12 cellular contexts compared by ENCODE assay signal in the genomic region with DNA sequence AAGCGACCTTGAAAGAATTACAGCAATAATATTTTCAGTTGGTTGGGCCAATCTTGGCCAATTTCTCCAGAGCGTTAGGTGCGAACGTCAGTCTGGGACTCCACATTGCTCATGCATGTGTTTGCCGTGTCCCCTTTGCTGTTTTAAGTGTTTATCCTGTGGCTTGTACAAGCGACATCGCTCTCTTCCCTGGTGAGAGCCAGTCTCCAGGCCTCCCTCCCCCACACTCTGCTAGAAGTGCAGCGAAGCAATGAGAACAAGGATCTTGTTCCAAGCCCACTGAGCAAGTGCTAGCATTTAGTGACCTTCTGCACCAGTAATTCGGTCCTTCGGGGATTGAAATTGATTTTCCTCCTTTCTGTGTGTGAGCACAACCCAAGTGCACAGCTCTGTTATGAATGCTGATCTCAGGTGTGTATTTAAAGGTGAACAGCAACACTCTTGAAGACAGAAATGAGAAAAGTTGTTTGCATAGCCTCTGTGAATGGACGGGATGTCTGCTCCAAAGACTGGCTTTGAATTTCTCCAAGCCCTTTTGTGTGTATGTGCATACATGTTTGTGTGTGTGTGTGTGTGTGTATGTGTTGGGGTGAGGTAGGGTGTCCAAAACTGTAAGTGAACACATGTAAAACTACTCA.
"Had no signal": no experiment of that assay in that cellular context is flagged by ENCODE, and none has a peak within 500 bp of the region (broad histone marks: within the 10 kb centered on the region; RNA-seq: fewer than 3 reads in every experiment).

No MANE protein-coding gene starts in this region.

- H3K4me3 ChIP-seq: gastrocnemius medialis, right lobe of liver, transverse colon had no signal

- H3K27ac ChIP-seq: gastrocnemius medialis, neutrophil, right lobe of liver, transverse colon had no signal

- H3K27ac Mint-ChIP-seq: activated B cell treated with CpG ODN at 0.5 μM for 24 hours; activated CD4-positive, alpha-beta T cell treated with anti-CD3 and anti-CD28 coated beads, Interleukin-2, amount 10 ng/mL, durations not matched to agents 7 days and 5 days; activated naive CD4-positive, alpha-beta T cell treated with anti-CD3 and anti-CD28 coated beads, Interleukin-2, amount 10 ng/mL, durations not matched to agents 7 days and 5 days; activated T-helper 17 cell treated with anti-CD3 and anti-CD28 coated beads, Interleukin-2, amount 50 U/mL, for 72 hours; stimulated activated effector memory CD8-positive, alpha-beta T cell treated with anti-CD3 and anti-CD28 coated beads, Interleukin-12 subunit alpha, Interleukin-12 subunit beta, amount 100 ng/mL, for 72 hours had no signal

- H3K4me1 ChIP-seq: transverse colon had no signal

- ATAC-seq: activated T-helper 17 cell treated with anti-CD3 and anti-CD28 coated beads, Interleukin-2, amount 50 U/mL, for 72 hours; gastrocnemius medialis; right lobe of liver; stimulated activated effector memory CD8-positive, alpha-beta T cell treated with anti-CD3 and anti-CD28 coated beads, Interleukin-12 subunit alpha, Interleukin-12 subunit beta, amount 100 ng/mL, for 72 hours had no signal

- H3K36me3 ChIP-seq: gastrocnemius medialis, neutrophil, right lobe of liver, transverse colon had no signal

- H3K27me3 ChIP-seq: neutrophil, right lobe of liver, transverse colon had no signal

- H3K9me3 ChIP-seq: gastrocnemius medialis, neutrophil, right lobe of liver, transverse colon had no signal

- H3K4me1 Mint-ChIP-seq: activated naive CD4-positive, alpha-beta T cell treated with anti-CD3 and anti-CD28 coated beads, Interleukin-2, amount 10 ng/mL, durations not matched to agents 7 days and 5 days had no signal

- H3K9me3 Mint-ChIP-seq: activated B cell treated with CpG ODN at 0.5 μM for 24 hours; activated CD4-positive, alpha-beta T cell treated with anti-CD3 and anti-CD28 coated beads, Interleukin-2, amount 10 ng/mL, durations not matched to agents 7 days and 5 days; activated naive CD4-positive, alpha-beta T cell treated with anti-CD3 and anti-CD28 coated beads, Interleukin-2, amount 10 ng/mL, durations not matched to agents 7 days and 5 days; activated T-helper 17 cell treated with anti-CD3 and anti-CD28 coated beads, Interleukin-2, amount 50 U/mL, for 72 hours; stimulated activated effector memory CD8-positive, alpha-beta T cell treated with anti-CD3 and anti-CD28 coated beads, Interleukin-12 subunit alpha, Interleukin-12 subunit beta, amount 100 ng/mL, for 72 hours had no signal

- H3K27me3 Mint-ChIP-seq: activated B cell treated with CpG ODN at 0.5 μM for 24 hours; activated CD4-positive, alpha-beta T cell treated with anti-CD3 and anti-CD28 coated beads, Interleukin-2, amount 10 ng/mL, durations not matched to agents 7 days and 5 days; activated T-helper 17 cell treated with anti-CD3 and anti-CD28 coated beads, Interleukin-2, amount 50 U/mL, for 72 hours had no signal

- H3K4me3 Mint-ChIP-seq: activated B cell treated with CpG ODN at 0.5 μM for 24 hours; activated CD4-positive, alpha-beta T cell treated with anti-CD3 and anti-CD28 coated beads, Interleukin-2, amount 10 ng/mL, durations not matched to agents 7 days and 5 days; activated naive CD4-positive, alpha-beta T cell treated with anti-CD3 and anti-CD28 coated beads, Interleukin-2, amount 10 ng/mL, durations not matched to agents 7 days and 5 days; activated T-helper 17 cell treated with anti-CD3 and anti-CD28 coated beads, Interleukin-2, amount 50 U/mL, for 72 hours; stimulated activated effector memory CD8-positive, alpha-beta T cell treated with anti-CD3 and anti-CD28 coated beads, Interleukin-12 subunit alpha, Interleukin-12 subunit beta, amount 100 ng/mL, for 72 hours had no signal

- DNase-seq: activated B cell treated with CpG ODN at 0.5 μM for 24 hours; activated CD4-positive, alpha-beta T cell treated with anti-CD3 and anti-CD28 coated beads, Interleukin-2, amount 10 ng/mL, durations not matched to agents 7 days and 5 days; activated naive CD4-positive, alpha-beta T cell treated with anti-CD3 and anti-CD28 coated beads, Interleukin-2, amount 10 ng/mL, durations not matched to agents 7 days and 5 days; activated T-cell treated with anti-CD3 and anti-CD28 coated beads for 4 hours; effector CD8-positive, alpha-beta T cell; gastrocnemius medialis; posterior cingulate gyrus; right lobe of liver; transverse colon had no signal

- H3K36me3 Mint-ChIP-seq: activated naive CD4-positive, alpha-beta T cell treated with anti-CD3 and anti-CD28 coated beads, Interleukin-2, amount 10 ng/mL, durations not matched to agents 7 days and 5 days; stimulated activated effector memory CD8-positive, alpha-beta T cell treated with anti-CD3 and anti-CD28 coated beads, Interleukin-12 subunit alpha, Interleukin-12 subunit beta, amount 100 ng/mL, for 72 hours had no signal
